Comparison of ENCODE assay signal across 19 cellular contexts in the genomic region with DNA sequence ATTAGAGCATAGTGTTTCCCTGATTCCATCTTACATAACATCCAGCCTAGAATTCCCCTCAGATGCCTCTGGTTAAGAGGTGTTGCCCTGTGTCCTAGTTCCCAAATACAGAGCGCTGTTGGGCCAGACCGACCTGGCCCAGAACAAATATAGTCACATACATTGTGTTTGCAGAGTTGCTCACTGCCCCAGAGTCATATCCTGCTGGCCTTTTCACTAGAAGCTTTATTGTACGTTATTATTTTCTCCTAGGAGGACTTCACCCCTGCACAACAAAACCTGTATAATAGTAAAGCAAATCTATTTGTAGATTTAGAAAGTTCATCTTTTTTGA. TPM values are rescaled to one million over a fixed set of nuclear protein-coding genes. Genes with fewer than 3 reads are reported as not detected.
A peak's percentile ranks its signal among the peaks of the same experiment; 100 is the strongest.
DNase-seq lines count a peak whose midpoint lies in the region; ATAC-seq, FAIRE-seq and TF ChIP-seq lines count a peak whose summit lies in the region.
"Had no signal": no experiment of that assay in that cellular context is flagged by ENCODE, and none has a peak within 500 bp of the region (broad histone marks: within the 10 kb centered on the region; RNA-seq: fewer than 3 reads in every experiment).

No MANE protein-coding gene starts in this region.

- 0 out of 2 replicates have a peak, but pooled peaks cover 5% of the 10 kb centered on the region for H3K9me1 ChIP-seq in IMR-90 (ENCODE audit: insufficient read depth, low read length)

- TF ChIP-seq RAD21 in A549 (conservative IDR thresholded peaks at IDR 0.05 in 1 of 2, IDR thresholded peaks at IDR 0.05 in 1 of 2) (no peak), IMR-90 (IDR thresholded peaks at IDR 0.05; ENCODE audit: low read length) (no peak)

- H4K8ac ChIP-seq in IMR-90 (ENCODE audit: low read depth in 2 of 2, low read length in 2 of 2): peak overlapping the region in 1 of 2 experiments; percentile 24; a peak in 1 of 4 replicates

- no peaks in the 10 kb centered on the region for H4K20me1 ChIP-seq in IMR-90 (ENCODE audit: insufficient read depth, low read length)
- H4K20me1 ChIP-seq: BLaER1 had no signal

- no peak overlapping the region for H3K4me3 Mint-ChIP-seq in nephron progenitor cell
- H3K4me3 Mint-ChIP-seq: CD8-positive, alpha-beta memory T cell had no signal

- H2BK120ac ChIP-seq in IMR-90 (ENCODE audit: low read depth, low read length): peak overlapping the region; percentile 29; the same call in 1 of the 2 replicates

- H4K5ac ChIP-seq in IMR-90 (ENCODE audit: low read depth, low read length): no peak overlapping the region

- H3K9ac ChIP-seq in IMR-90 (ENCODE audit: low read depth, low read length): no peak overlapping the region
- H3K9ac ChIP-seq: BLaER1 had no signal

- peak; percentile 83 to 94 for ATAC-seq in A549
- no peak for ATAC-seq in IMR-90 (ENCODE audit: low read depth)
- ATAC-seq in GM18502 (IDR thresholded peaks at IDR 0.05; ENCODE audit: poor library complexity, unreplicated experiment): no peak
- ATAC-seq in HG03457 (IDR thresholded peaks at IDR 0.05; ENCODE audit: unreplicated experiment): no peak
- ATAC-seq: HCT116, K562 had no signal

- intact Hi-C loops in IMR-90 (cut with micrococcal nuclease) (no loop called here), adrenal gland (cut with DNase I) (no loop called here)

- CTCF ChIA-PET in A549 (lab: Yijun Ruan, JAX) (interaction anchor here (0.6 kb wide), 1 partner anchor 46 kb away, joined by 3 read pairs; no protein-coding TSS in a partner anchor), IMR-90 (lab: Yijun Ruan, JAX) (interaction anchor here (0.7 kb wide), 1 partner anchor 77 kb away, joined by 3 read pairs; no protein-coding TSS in a partner anchor)

- H3K4me1 ChIP-seq in A549 (peaks cover 13% of the 10 kb centered on the region), IMR-90 (ENCODE audit: control insufficient read depth, insufficient read depth, low read length) (peaks cover 2% of the 10 kb centered on the region; the same call in 1 of the 2 replicates), adrenal gland (replicated peaks in 1 of 2) (peaks cover 0 to 3% of the 10 kb centered on the region in 2 donors)
- H3K4me1 ChIP-seq: BLaER1, Caco-2 had no signal

- POLR2A ChIA-PET in A549 (lab: Yijun Ruan, JAX) (no interaction called here), IMR-90 (lab: Charles Lee; ENCODE audit: unreplicated experiment) (no interaction called here)

- H3K36me3 ChIP-seq in IMR-90 (ENCODE audit: control insufficient read depth, insufficient read depth, low read length) (peaks cover 16% of the 10 kb centered on the region), brain microvascular endothelial cell (replicated peaks) (no peaks in the 10 kb centered on the region), adrenal gland (replicated peaks in 1 of 2) (no peaks in the 10 kb centered on the region)

- H3K18ac ChIP-seq in IMR-90 (ENCODE audit: low read depth, low read length): no peak overlapping the region

- TF ChIP-seq CTCF in A549 (IDR thresholded peaks at IDR 0.05): no peak
- no peak for TF ChIP-seq CTCF in IMR-90 (conservative IDR thresholded peaks at IDR 0.05; ENCODE audit: low read depth, low read length)
- TF ChIP-seq CTCF in brain microvascular endothelial cell (IDR thresholded peaks at IDR 0.05; ENCODE audit: low read depth, low read length, missing control alignments): no peak
- TF ChIP-seq CTCF in nephron progenitor cell (IDR thresholded peaks at IDR 0.05): no peak
- TF ChIP-seq CTCF in adrenal gland (IDR thresholded peaks at IDR 0.05): no peak

- 0 out of 3 replicates have a peak overlapping the region, but pooled peaks have one; percentile 11 for H2BK15ac ChIP-seq in IMR-90 (ENCODE audit: low read depth, low read length)

- H3K4ac ChIP-seq in IMR-90 (ENCODE audit: low read depth, low read length): peak overlapping the region; percentile 64

- H3K27ac Mint-ChIP-seq in nephron progenitor cell: peak overlapping the region; percentile 19
- H3K27ac Mint-ChIP-seq: CD8-positive, alpha-beta memory T cell had no signal

- peak overlapping the region; percentile 64; the same call in 1 of the 2 replicates for H2BK20ac ChIP-seq in IMR-90 (ENCODE audit: low read depth, low read length)

- no peaks in the 10 kb centered on the region for H3K4me1 Mint-ChIP-seq in nephron progenitor cell
- H3K4me1 Mint-ChIP-seq: CD8-positive, alpha-beta memory T cell had no signal

- no peak for TF ChIP-seq POLR2A in A549 (IDR thresholded peaks at IDR 0.05; ENCODE audit: low read length)
- TF ChIP-seq POLR2A in IMR-90 (IDR thresholded peaks at IDR 0.05; ENCODE audit: low read depth, low read length): no peak
- TF ChIP-seq POLR2A in adrenal gland (IDR thresholded peaks at IDR 0.05): no peak

- H3K4me3 ChIP-seq in A549 (no peak overlapping the region), IMR-90 (ENCODE audit: insufficient read depth, low read depth, low read length) (no peak overlapping the region), brain microvascular endothelial cell (ENCODE audit: low read depth, low read length) (no peak overlapping the region), adrenal gland (no peak overlapping the region)
- H3K4me3 ChIP-seq: BLaER1, K562 had no signal

- H3K79me1 ChIP-seq in IMR-90 (ENCODE audit: low read depth in 1 of 2, low read length in 2 of 2): peaks cover 10 to 28% of the 10 kb centered on the region in 2 experiments

- H3K27me3 ChIP-seq in IMR-90 (ENCODE audit: control insufficient read depth, insufficient read depth, low read length): no peaks in the 10 kb centered on the region
- H3K27me3 ChIP-seq in brain microvascular endothelial cell (replicated peaks): no peaks in the 10 kb centered on the region
- no peaks in the 10 kb centered on the region for H3K27me3 ChIP-seq in adrenal gland
- H3K27me3 ChIP-seq: BLaER1 had no signal

- H3K9me3 Mint-ChIP-seq in nephron progenitor cell: no peaks in the 10 kb centered on the region
- H3K9me3 Mint-ChIP-seq: CD8-positive, alpha-beta memory T cell had no signal

- no peaks in the 10 kb centered on the region for H3K27me3 Mint-ChIP-seq in nephron progenitor cell (ENCODE audit: low read depth, poor library complexity)
- H3K27me3 Mint-ChIP-seq: CD8-positive, alpha-beta memory T cell had no signal

- H3K27ac ChIP-seq in A549: peak overlapping the region; percentile 46 to 48; a peak in 5 of 6 replicates
- H3K27ac ChIP-seq in IMR-90 (ENCODE audit: insufficient read depth, low read length): no peak overlapping the region
- H3K27ac ChIP-seq in brain microvascular endothelial cell: peak overlapping the region; percentile 31
- H3K27ac ChIP-seq in adrenal gland: no peak overlapping the region
- H3K27ac ChIP-seq: BLaER1 had no signal

- H2AK9ac ChIP-seq in IMR-90 (replicated peaks; ENCODE audit: low read depth, low read length, poor library complexity): no peak overlapping the region

- 15% methylated on average over 3 of the region's 3 CpGs for WGBS in A549 (ENCODE audit: missing lambda C conversion rate)
- 100% methylated on average over 1 of the region's 3 CpGs; no CpG with 5 or more reads in 1 of the 2 experiments for WGBS in IMR-90 (ENCODE audit: extremely low coverage in 2 of 2, insufficient read length in 1 of 2), 2 experiments
- 94 to 100% (median 96%) methylated on average over 3 of the region's 3 CpGs for WGBS in adrenal gland, 4 donors

- no peak overlapping the region for H4K91ac ChIP-seq in IMR-90 (ENCODE audit: insufficient read depth, low read depth, low read length)

- BruUV-seq in IMR-90 (replicated peaks; lab: Mats Ljungman, UMichigan): no TSS peak

- no peak for FAIRE-seq in A549 (lab: Jason Lieb, UNC)
- FAIRE-seq: A204.1, GM12892, GM19239, HTR-8/SVneo, K562 had no signal

- 0 out of 2 replicates have a peak overlapping the region, but pooled peaks have one; percentile 7 for H2AK5ac ChIP-seq in IMR-90 (ENCODE audit: low read depth, low read length)

- no peak overlapping the region for H2AFZ ChIP-seq in IMR-90 (replicated peaks; ENCODE audit: low read length, poor library complexity)

- in situ Hi-C loops in IMR-90 (cut with MboI; ENCODE audit: low sequenced_read_pairs) (no loop called here), brain microvascular endothelial cell (cut with HindIII; ENCODE audit: low pct_ligation_motif_present, low sequenced_read_pairs) (no loop called here)

- no peak for TF ChIP-seq EP300 in A549 (IDR thresholded peaks at IDR 0.05)

- no peak overlapping the region for H3K56ac ChIP-seq in IMR-90 (ENCODE audit: extremely low read depth, insufficient read depth, low read length)

- H3K23ac ChIP-seq in IMR-90 (ENCODE audit: low read depth, low read length): 0 out of 2 replicates have a peak overlapping the region, but pooled peaks have one; percentile 29

- peak overlapping the region; percentile 69 for H2BK5ac ChIP-seq in IMR-90 (ENCODE audit: low read depth, low read length, poor library complexity, severe bottlenecking)

- H3K4me2 ChIP-seq in A549 (peak overlapping the region; percentile 55), IMR-90 (ENCODE audit: low read depth, low read length) (no peak overlapping the region)
- H3K4me2 ChIP-seq: BLaER1 had no signal

- dilution Hi-C loops in IMR-90 (cut with HindIII; ENCODE audit: low sequenced_read_pairs, unreplicated experiment): no loop called here

- peaks cover under 1% of the 10 kb centered on the region for H3K36me3 Mint-ChIP-seq in nephron progenitor cell (ENCODE audit: low read depth)

- DNase-seq in A549 (ENCODE audit: low read depth in 1 of 2, low spot score in 1 of 2) (peak in 1 of 2 experiments; percentile 55), IMR-90 (no peak), brain microvascular endothelial cell (no peak), nephron progenitor cell (no peak), adrenal gland (no peak)
- DNase-seq: Caco-2; CD8-positive, alpha-beta memory T cell; DND-41; GDM1; Karpas-422 had no signal

- peaks cover 6% of the 10 kb centered on the region; the same call in 2 of the 3 replicates for H3K9me3 ChIP-seq in A549
- no peaks in the 10 kb centered on the region for H3K9me3 ChIP-seq in IMR-90 (ENCODE audit: control insufficient read depth, insufficient read depth, low read length)
- no peaks in the 10 kb centered on the region for H3K9me3 ChIP-seq in adrenal gland (replicated peaks in 1 of 3)
- H3K9me3 ChIP-seq: Caco-2 had no signal

- peak overlapping the region; percentile 45; the same call in 1 of the 2 replicates for H3K14ac ChIP-seq in IMR-90 (replicated peaks; ENCODE audit: low read depth, low read length)

TF ChIP-seq in IMR-90, 13 proteins besides CTCF, POLR2A, EP300 and RAD21 (continues in another document):
- no peak for TF ChIP-seq RCOR1 (IDR thresholded peaks at IDR 0.05; ENCODE audit: insufficient replicate concordance, low read length)
- TF ChIP-seq CHD1 (IDR thresholded peaks at IDR 0.05; ENCODE audit: low read depth, low read length): no peak

RNA-seq across cellular contexts. Expression of a gene that starts 11.1 kb away (rescaled TPM):
- polyA plus RNA-seq in A549 (2011; rRNA removed): 44.2 and 44.6 TPM in 2 replicates
- 7.4 and 8.6 TPM in 2 replicates for polyA plus RNA-seq in A549 (2012; cell fraction: cytosol; rRNA removed)
- 5.9 and 13.9 TPM in 2 replicates for polyA plus RNA-seq in A549 (2012; cell fraction: nucleus; rRNA removed)
- polyA plus RNA-seq in A549 (2017; fragmentation: RNase III; extraction: RNeasy Plus Mini Kit Qiagen cat#74134 plus additional on column Dnase treatment): 15.8 to 17.9 TPM (median 17.7 TPM) in 3 replicates
- 21.3 and 22.3 TPM in 2 replicates for polyA minus RNA-seq in A549 (2011; rRNA and poly(A)+ RNA removed)
- 32.6 and 48.3 TPM in 2 replicates for total RNA-seq in IMR-90 (2012; rRNA removed)
- polyA plus RNA-seq in IMR-90 (2012; rRNA removed): 12.2 and 13.2 TPM in 2 replicates
- 2.0 and 2.7 TPM in 2 replicates for polyA plus RNA-seq in IMR-90 (2012; cell fraction: cytosol; rRNA removed)
- 5.4 and 33.0 TPM in 2 replicates for polyA plus RNA-seq in IMR-90 (2012; cell fraction: nucleus; rRNA removed; ENCODE audit: low replicate concordance)
- 10 to 100 TPM; 27.3 to 79.7 (median 45.0) TPM for total RNA-seq in adrenal gland
- 10 to 100 TPM; 15.4 to 36.4 (median 16.7) TPM for polyA plus RNA-seq in adrenal gland

Comparison
In these comparisons a context has a peak if more than half of its experiments do, and no peak if none do; other contexts are left out.
1. ATAC-seq: peak in A549 (2 of 2); none in IMR-90 (single experiment), GM18502 (single experiment) and HG03457 (single experiment).
2. H3K27ac ChIP-seq: peak in A549 (2 of 2) and brain microvascular endothelial cell (single experiment); none in IMR-90 (single experiment) and adrenal gland (0 of 5).